Comparison of ENCODE assay signal across 23 cellular contexts in the genomic region with DNA sequence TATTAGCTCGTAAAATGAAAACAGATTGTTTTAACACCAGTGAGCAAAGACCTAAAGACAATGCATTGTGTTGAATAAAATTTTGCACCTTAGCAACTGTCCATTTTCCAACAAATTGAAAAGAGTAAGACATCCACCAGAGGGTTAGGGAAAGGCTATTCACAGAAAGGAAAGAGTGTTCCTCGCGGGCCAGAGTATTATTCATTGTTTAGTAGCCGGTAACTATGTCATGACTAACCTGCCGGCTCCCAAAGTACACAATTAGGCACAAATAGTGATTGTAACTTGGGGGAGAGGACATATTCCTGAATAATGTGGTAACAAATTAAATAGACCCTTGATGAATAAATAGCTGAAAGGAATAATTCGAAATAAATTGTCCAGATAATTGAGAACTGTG.
"Had no signal": no experiment of that assay in that cellular context is flagged by ENCODE, and none has a peak within 500 bp of the region (broad histone marks: within the 10 kb centered on the region; RNA-seq: fewer than 3 reads in every experiment).

No MANE protein-coding gene starts in this region.

- H3K4me1 ChIP-seq: foreskin keratinocyte, parathyroid adenoma, psoas muscle, sigmoid colon, testis, tibial nerve, upper lobe of right lung, vagina had no signal

- DNase-seq: dermis blood vessel endothelial cell; erythroblast; foreskin keratinocyte; kidney; left colon; left ventricle myocardium superior; mesenchymal stem cell; naive B cell; nephron progenitor cell; psoas muscle; sigmoid colon; stimulated activated CD4-positive, alpha-beta T cell treated with anti-CD3 and anti-CD28 coated beads, Interleukin-2, amount 100 ng/mL, for 24 hours; stimulated activated CD4-positive, alpha-beta T cell treated with anti-CD3 and anti-CD28 coated beads, Interleukin-4, amount 100 ng/mL, for 4 hours; stimulated activated naive B cell treated with anti-CD40 and anti-IgM and Interleukin-4, amounts not matched to agents 10 μg/mL and 1 μg/mL and 100 μg/mL, for 72 hours; stimulated activated naive CD8-positive, alpha-beta T cell treated with anti-CD3 and anti-CD28 coated beads, Interleukin-15, amount 100 ng/mL, for 72 hours; testis; upper lobe of right lung had no signal

- H3K4me3 ChIP-seq: lung, psoas muscle, sigmoid colon, skin epidermis, testis, tibial nerve, upper lobe of right lung, vagina had no signal

- FAIRE-seq: endothelial cell of umbilical vein, kidney had no signal

- H3K27ac ChIP-seq: foreskin keratinocyte, parathyroid adenoma, psoas muscle, sigmoid colon, skin epidermis, testis, tibial nerve, upper lobe of right lung, vagina had no signal

- H3K36me3 ChIP-seq: sigmoid colon, tibial nerve, upper lobe of right lung, vagina had no signal

- H3K9me3 ChIP-seq: psoas muscle, testis, upper lobe of right lung, vagina had no signal

- ATAC-seq: foreskin keratinocyte; left colon; left ventricle myocardium superior; psoas muscle; stimulated activated naive B cell treated with anti-CD40 and anti-IgM and Interleukin-4, amounts not matched to agents 10 μg/mL and 1 μg/mL and 100 μg/mL, for 72 hours; stimulated activated naive CD8-positive, alpha-beta T cell treated with anti-CD3 and anti-CD28 coated beads, Interleukin-15, amount 100 ng/mL, for 72 hours; upper lobe of right lung had no signal

- H3K27me3 ChIP-seq: foreskin keratinocyte, sigmoid colon, testis, tibial nerve, upper lobe of right lung, vagina had no signal
